9 cellular contexts compared by ENCODE assay signal in the genomic region with DNA sequence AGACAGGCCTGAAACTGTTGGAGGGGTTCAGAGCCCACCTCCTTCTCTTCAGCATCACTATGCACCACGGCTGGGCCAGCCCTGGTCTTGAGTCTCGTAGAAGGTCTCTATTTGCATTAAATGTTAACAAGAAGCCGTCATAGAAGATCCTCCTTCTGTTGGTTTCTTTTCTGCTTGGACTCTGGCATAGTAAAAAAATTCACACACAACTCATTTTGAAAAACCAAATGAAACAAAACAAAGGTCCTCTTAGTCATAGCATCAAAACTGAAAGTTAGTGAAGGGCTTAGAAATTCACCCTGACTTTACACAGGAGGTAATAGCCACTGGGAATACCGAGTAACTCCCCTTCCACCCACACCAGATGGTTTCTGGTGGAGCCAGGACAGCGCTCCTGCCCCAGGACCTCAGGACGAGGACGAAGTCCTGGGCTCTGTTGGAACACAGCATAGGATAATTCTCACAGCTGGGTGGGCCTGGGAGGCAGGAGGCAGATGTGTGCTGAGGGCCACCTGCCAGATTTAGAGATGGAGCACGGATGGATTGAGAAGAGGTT.
DNase-seq lines count a peak whose midpoint lies in the region; ATAC-seq lines count a peak whose summit lies in the region.
"Had no signal": no experiment of that assay in that cellular context is flagged by ENCODE, and none has a peak within 500 bp of the region (broad histone marks: within the 10 kb centered on the region; RNA-seq: fewer than 3 reads in every experiment).

No MANE protein-coding gene starts in this region.

- peak overlapping the region; percentile 58 to 81 for H3K27ac Mint-ChIP-seq in activated naive CD4-positive, alpha-beta T cell treated with anti-CD3 and anti-CD28 coated beads, Interleukin-2, amount 50 U/mL, for 72 hours
- H3K27ac Mint-ChIP-seq in T-helper 1 cell treated with Interleukin-12 subunit alpha and Interleukin-12 subunit beta and Interleukin-4 antibody, amounts not matched to agents 30 μg/mL and 1 μg/mL, for 36 hours, result peak overlapping the region; percentile 82

- H3K9me3 Mint-ChIP-seq in activated naive CD4-positive, alpha-beta T cell treated with anti-CD3 and anti-CD28 coated beads, Interleukin-2, amount 50 U/mL, for 72 hours, result no peaks in the 10 kb centered on the region
- H3K9me3 Mint-ChIP-seq in T-helper 1 cell treated with Interleukin-12 subunit alpha and Interleukin-12 subunit beta and Interleukin-4 antibody, amounts not matched to agents 30 μg/mL and 1 μg/mL, for 36 hours, result no peaks in the 10 kb centered on the region
- H3K9me3 Mint-ChIP-seq: neural crest cell had no signal

- peaks cover under 1% of the 10 kb centered on the region for H3K27me3 Mint-ChIP-seq in T-helper 1 cell treated with Interleukin-12 subunit alpha and Interleukin-12 subunit beta and Interleukin-4 antibody, amounts not matched to agents 30 μg/mL and 1 μg/mL, for 36 hours (ENCODE audit: low read depth)

- H3K36me3 Mint-ChIP-seq in activated naive CD4-positive, alpha-beta T cell treated with anti-CD3 and anti-CD28 coated beads, Interleukin-2, amount 50 U/mL, for 72 hours, result peaks cover 6 to 9% of the 10 kb centered on the region in 2 donors
- peaks cover 2% of the 10 kb centered on the region for H3K36me3 Mint-ChIP-seq in T-helper 1 cell treated with Interleukin-12 subunit alpha and Interleukin-12 subunit beta and Interleukin-4 antibody, amounts not matched to agents 30 μg/mL and 1 μg/mL, for 36 hours (ENCODE audit: low read depth)

- DNase-seq in activated naive CD4-positive, alpha-beta T cell treated with anti-CD3 and anti-CD28 coated beads, Interleukin-2, amount 50 U/mL, for 72 hours (ENCODE audit: low spot score in 2 of 2), result peak; percentile 18 to 57
- no peak for DNase-seq in activated naive CD4-positive, alpha-beta T cell treated with anti-CD3 and anti-CD28 coated beads, Interleukin-2, amount 50 U/mL, for 16 hours
- DNase-seq in NCI-H1694 (lab: John Stamatoyannopoulos, UW), result no peak
- DNase-seq in dedifferentiated amniotic fluid mesenchymal stem cell (ENCODE audit: extremely low spot score), result no peak
- DNase-seq in C1 segment of cervical spinal cord (lab: John Stamatoyannopoulos, UW), result no peak
- no peak for DNase-seq in RPMI8226

- ATAC-seq in activated naive CD4-positive, alpha-beta T cell treated with anti-CD3 and anti-CD28 coated beads, Interleukin-2, amount 50 U/mL, for 72 hours, result peak; percentile 85 to 87
- ATAC-seq in HG02852 (IDR thresholded peaks at IDR 0.05; ENCODE audit: unreplicated experiment), result peak; percentile 92

- H3K4me3 Mint-ChIP-seq in T-helper 1 cell treated with Interleukin-12 subunit alpha and Interleukin-12 subunit beta and Interleukin-4 antibody, amounts not matched to agents 30 μg/mL and 1 μg/mL, for 36 hours, result peak overlapping the region; percentile 61
- H3K4me3 Mint-ChIP-seq: neural crest cell had no signal

- peaks cover 31% of the 10 kb centered on the region for H3K4me1 Mint-ChIP-seq in T-helper 1 cell treated with Interleukin-12 subunit alpha and Interleukin-12 subunit beta and Interleukin-4 antibody, amounts not matched to agents 30 μg/mL and 1 μg/mL, for 36 hours (ENCODE audit: low read depth)
- H3K4me1 Mint-ChIP-seq: neural crest cell had no signal

Comparison
In these comparisons a context has a peak if more than half of its experiments do, and no peak if none do; other contexts are left out.
1. DNase-seq: peak in activated naive CD4-positive, alpha-beta T cell treated with anti-CD3 and anti-CD28 coated beads, Interleukin-2, amount 50 U/mL, for 72 hours (2 of 2); none in activated naive CD4-positive, alpha-beta T cell treated with anti-CD3 and anti-CD28 coated beads, Interleukin-2, amount 50 U/mL, for 16 hours (single experiment), NCI-H1694 (single experiment), dedifferentiated amniotic fluid mesenchymal stem cell (single experiment), C1 segment of cervical spinal cord (0 of 14) and RPMI8226 (single experiment).